19 cellular contexts compared by ENCODE assay signal in genomic region chr10:20287951-20288350, GRCh38.
DNase-seq lines count a peak whose midpoint lies in the region; ATAC-seq and TF ChIP-seq lines count a peak whose summit lies in the region.
"Had no signal": no experiment of that assay in that cellular context is flagged by ENCODE, and none has a peak within 500 bp of the region (broad histone marks: within the 10 kb centered on the region; RNA-seq: fewer than 3 reads in every experiment).

No MANE protein-coding gene starts in this region.

- H3K36me3 Mint-ChIP-seq in brain: no peaks in the 10 kb centered on the region
- no peaks in the 10 kb centered on the region for H3K36me3 Mint-ChIP-seq in activated T-cell treated with anti-CD3 and anti-CD28 coated beads, Interleukin-2, amount 50 U/mL, for 24 hours (ENCODE audit: low read depth)

- H3K27me3 ChIP-seq in layer of hippocampus (ENCODE audit: control insufficient read depth, insufficient read depth, low read length): no peaks in the 10 kb centered on the region
- H3K27me3 ChIP-seq: MG63 had no signal

- TF ChIP-seq CTCF in brain (conservative IDR thresholded peaks at IDR 0.05): no peak

- peak overlapping the region in 4 of 5 experiments; percentile 19 to 90 (median 48) for H3K27ac Mint-ChIP-seq in brain
- no peak overlapping the region for H3K27ac Mint-ChIP-seq in activated T-cell treated with anti-CD3 and anti-CD28 coated beads, Interleukin-2, amount 50 U/mL, for 24 hours
- H3K27ac Mint-ChIP-seq: B cell had no signal

- no peak for ATAC-seq in GM18858 (IDR thresholded peaks at IDR 0.05; ENCODE audit: unreplicated experiment)
- ATAC-seq: K562, Panc1 had no signal

- H3K9me3 Mint-ChIP-seq in brain: peaks cover 3 to 9% (median 8%) of the 10 kb centered on the region in 5 experiments
- H3K9me3 Mint-ChIP-seq in activated T-cell treated with anti-CD3 and anti-CD28 coated beads, Interleukin-2, amount 50 U/mL, for 24 hours: peaks cover 4% of the 10 kb centered on the region

- in situ Hi-C loops in G401 (cut with HindIII; ENCODE audit: low sequenced_read_pairs): no loop called here

- H3K4me3 Mint-ChIP-seq in brain: peak overlapping the region in 1 of 5 experiments; percentile 46
- no peak overlapping the region for H3K4me3 Mint-ChIP-seq in activated T-cell treated with anti-CD3 and anti-CD28 coated beads, Interleukin-2, amount 50 U/mL, for 24 hours
- H3K4me3 Mint-ChIP-seq: B cell had no signal

- H3K27ac ChIP-seq in layer of hippocampus (ENCODE audit: low read depth, low read length): peak overlapping the region; percentile 14

- no peaks in the 10 kb centered on the region for H3K27me3 Mint-ChIP-seq in brain
- no peaks in the 10 kb centered on the region for H3K27me3 Mint-ChIP-seq in activated T-cell treated with anti-CD3 and anti-CD28 coated beads, Interleukin-2, amount 50 U/mL, for 24 hours
- H3K27me3 Mint-ChIP-seq: B cell had no signal

- peaks cover 25% of the 10 kb centered on the region for H3K4me1 Mint-ChIP-seq in brain
- H3K4me1 Mint-ChIP-seq in activated T-cell treated with anti-CD3 and anti-CD28 coated beads, Interleukin-2, amount 50 U/mL, for 24 hours (ENCODE audit: low read depth): no peaks in the 10 kb centered on the region
- H3K4me1 Mint-ChIP-seq: B cell had no signal

- DNase-seq in G401 (ENCODE audit: low spot score): peak; percentile 2
- DNase-seq in pons (ENCODE audit: low spot score): peak; percentile 84
- no peak for DNase-seq in NCI-H1436 treated with DMSO at 0.1 percent for 48 hours (lab: John Stamatoyannopoulos, UW)
- DNase-seq in activated T-cell treated with anti-CD3 and anti-CD28 coated beads, Interleukin-2, amount 50 U/mL, for 24 hours: no peak
- no peak for DNase-seq in NK-92 (lab: John Stamatoyannopoulos, UW; ENCODE audit: unreplicated experiment)
- DNase-seq: EL, H7, MG63, NCI-H1417 treated with DMSO at 0.1 percent for 48 hours, NCI-H187 treated with DMSO at 0.1 percent for 48 hours, NCI-H2227 treated with DMSO at 0.1 percent for 48 hours, NCI-H510A treated with DMSO at 0.1 percent for 48 hours, NCI-H774 had no signal

Comparison
In these comparisons a context has a peak if more than half of its experiments do, and no peak if none do; other contexts are left out.
1. DNase-seq: peak in G401 (single experiment) and pons (single experiment); none in NCI-H1436 treated with DMSO at 0.1 percent for 48 hours (single experiment), activated T-cell treated with anti-CD3 and anti-CD28 coated beads, Interleukin-2, amount 50 U/mL, for 24 hours (single experiment) and NK-92 (single experiment).